Comparison of ENCODE assay signal across 26 cellular contexts in genomic region chr20:44457016-44457415, GRCh38. TPM values are rescaled to one million over a fixed set of nuclear protein-coding genes. Genes with fewer than 3 reads are reported as not detected.
A peak's percentile ranks its signal among the peaks of the same experiment; 100 is the strongest.
DNase-seq lines count a peak whose midpoint lies in the region; ATAC-seq and TF ChIP-seq lines count a peak whose summit lies in the region.
"Had no signal": no experiment of that assay in that cellular context is flagged by ENCODE, and none has a peak within 500 bp of the region (broad histone marks: within the 10 kb centered on the region; RNA-seq: fewer than 3 reads in every experiment).

No MANE protein-coding gene starts in this region.

- ATAC-seq in HG03025 (IDR thresholded peaks at IDR 0.05; ENCODE audit: low FRiP score, unreplicated experiment) (no peak), HG03520 (IDR thresholded peaks at IDR 0.05; ENCODE audit: unreplicated experiment) (no peak), GM19023 (IDR thresholded peaks at IDR 0.05; ENCODE audit: unreplicated experiment) (no peak)
- ATAC-seq: activated T-helper 17 cell treated with anti-CD3 and anti-CD28 coated beads, Interleukin-2, amount 50 U/mL, for 72 hours; body of pancreas; heart right ventricle; HepG2; natural killer cell; right lobe of liver had no signal

- TF ChIP-seq CTCF in BE2C (IDR thresholded peaks at IDR 0.05; ENCODE audit: low read depth, low read length), result no peak
- TF ChIP-seq CTCF in LNCaP clone FGC (IDR thresholded peaks at IDR 0.05; ENCODE audit: control insufficient read depth, extremely low read depth, insufficient read depth), result no peak
- no peak for TF ChIP-seq CTCF in colonic mucosa (IDR thresholded peaks at IDR 0.05)

- no peaks in the 10 kb centered on the region for H3K27me3 ChIP-seq in BE2C
- H3K27me3 ChIP-seq in colonic mucosa, result no peaks in the 10 kb centered on the region
- H3K27me3 ChIP-seq: body of pancreas, heart right ventricle, right lobe of liver, tibial artery had no signal

- no peaks in the 10 kb centered on the region for H3K4me1 ChIP-seq in BE2C
- H3K4me1 ChIP-seq in colonic mucosa, result peaks cover 2% of the 10 kb centered on the region
- H3K4me1 ChIP-seq: SJCRH30, tibial artery had no signal

- no peaks in the 10 kb centered on the region for H3K36me3 ChIP-seq in BE2C
- no peaks in the 10 kb centered on the region for H3K36me3 ChIP-seq in colonic mucosa
- H3K36me3 ChIP-seq: heart right ventricle, right lobe of liver, SJCRH30, tibial artery had no signal

- H3K9ac ChIP-seq in colonic mucosa (ENCODE audit: low read depth in 2 of 2, low read length in 2 of 2), result peak overlapping the region in 1 of 2 donors; percentile 6

- H3K9me3 ChIP-seq in BE2C (no peaks in the 10 kb centered on the region), colonic mucosa (no peaks in the 10 kb centered on the region)
- H3K9me3 ChIP-seq: body of pancreas, heart right ventricle, right lobe of liver, SJCRH30, tibial artery had no signal

- no peak overlapping the region for H3K27ac ChIP-seq in colonic mucosa
- H3K27ac ChIP-seq: body of pancreas, heart right ventricle, HL-60, right lobe of liver, SJCRH30, tibial artery had no signal

- peak; percentile 56 for DNase-seq in BE2C
- DNase-seq in LNCaP clone FGC (ENCODE audit: low read depth), result peak; percentile 14
- DNase-seq in OCI-M1 (lab: John Stamatoyannopoulos, UW), result peak; percentile 33
- peak; percentile 69 for DNase-seq in colonic mucosa
- no peak for DNase-seq in T1000 (lab: John Stamatoyannopoulos, UW)
- DNase-seq: activated CD4-positive, alpha-beta T cell treated with anti-CD3 and anti-CD28 coated beads for 4 hours; activated naive CD4-positive, alpha-beta T cell treated with anti-CD3 and anti-CD28 coated beads, Interleukin-2, amount 10 ng/mL, durations not matched to agents 7 days and 5 days; body of pancreas; CD4-positive, CD25-positive, alpha-beta regulatory T cell; foreskin melanocyte; H7; heart right ventricle; natural killer cell; NCI-H1930; NCI-H526; nucleus accumbens; right lobe of liver; SJCRH30; tibial artery had no signal

- H3K4me3 ChIP-seq in BE2C (ENCODE audit: low read depth, low read length), result no peak overlapping the region
- H3K4me3 ChIP-seq in LNCaP clone FGC (ENCODE audit: low read depth, low read length), result no peak overlapping the region
- H3K4me3 ChIP-seq in colonic mucosa, result no peak overlapping the region
- H3K4me3 ChIP-seq: body of pancreas, heart right ventricle, lung, right lobe of liver, SJCRH30, tibial artery had no signal

- intact Hi-C loops in colonic mucosa (cut with DNase I), result no loop called here

RNA-seq across cellular contexts. Expression of gene TTPAL, which starts 18.7 kb away (rescaled TPM):
- 7.3 TPM for polyA plus RNA-seq in BE2C (2012; ENCODE audit: insufficient read depth, insufficient read length, low read depth)
- total RNA-seq in colonic mucosa, result 10 to 100 TPM in 1 of 2 donors, 1 to 10 TPM in 1; 8.4 to 11.6 TPM
